ENCODE assay signal across 8 cellular contexts in the genomic region with DNA sequence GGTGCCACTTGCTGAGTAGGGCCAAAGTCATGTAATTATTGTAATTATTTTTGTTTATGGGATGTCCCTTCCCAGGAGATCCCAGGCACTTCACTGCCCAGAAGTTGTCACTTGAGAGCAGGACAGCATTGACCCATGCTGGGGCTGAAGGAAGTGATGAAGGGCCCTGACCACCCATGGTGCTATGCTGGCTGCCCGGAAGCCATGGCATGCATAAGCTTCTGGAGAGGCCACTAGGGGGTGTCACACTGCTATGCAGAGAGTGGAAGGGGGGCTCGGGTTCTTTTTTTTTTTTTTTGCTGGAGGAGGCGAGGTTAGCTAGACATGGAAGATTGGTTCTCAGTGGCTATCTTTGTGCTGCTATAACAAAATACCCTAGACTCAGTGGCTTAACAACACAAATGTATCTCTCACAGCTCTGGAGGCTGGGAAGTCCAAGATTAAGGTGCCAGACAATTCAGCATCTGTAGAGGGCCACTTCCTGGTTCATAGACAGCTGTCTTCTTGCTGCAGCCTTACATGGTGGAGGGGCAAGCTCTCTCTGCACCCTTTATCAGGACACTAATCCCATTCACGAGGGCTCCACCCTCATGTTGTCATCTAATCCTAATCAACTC.
DNase-seq lines count a peak whose midpoint lies in the region; ATAC-seq and TF ChIP-seq lines count a peak whose summit lies in the region.

No MANE protein-coding gene starts in this region.

- no peak overlapping the region for H3K9ac ChIP-seq in PC-3 (ENCODE audit: low read length)

- no peak overlapping the region for H3K4me3 Mint-ChIP-seq in GM23338

- no peak overlapping the region for H3K27ac Mint-ChIP-seq in GM23338

- WGBS in transverse colon (ENCODE audit: low coverage in 1 of 2), 2 donors: 78 to 100% methylated on average over 1 to 4 of the region's 4 CpGs
- 80 to 87% methylated on average over 4 of the region's 4 CpGs for WGBS in lower leg skin, 2 donors

- CTCF ChIA-PET in PC-3 (lab: Charles Lee): interaction anchor here (0.6 kb wide), 2 partner anchors 152 to 203 kb away, joined by 6 to 23 read pairs; no protein-coding TSS in a partner anchor

- DNase-seq in GM10266 (ENCODE audit: extremely low spot score) (peak; percentile 35), GM23338 (ENCODE audit: low spot score) (peak; percentile 88), PC-3 (peak; percentile 49), iPS-NIHi11 (ENCODE audit: low spot score) (peak; percentile 78), posterior cingulate gyrus (no peak), transverse colon (no peak), lower leg skin (ENCODE audit: low spot score in 2 of 2) (no peak)

- BruUV-seq in PC-3 (replicated peaks; lab: Mats Ljungman, UMichigan): no TSS peak

- H3K4me2 ChIP-seq in GM23338 (no peak overlapping the region), PC-3 (ENCODE audit: low read length) (no peak overlapping the region)

- H3K79me2 ChIP-seq in GM23338 (replicated peaks; ENCODE audit: insufficient read depth) (no peaks in the 10 kb centered on the region), PC-3 (ENCODE audit: low read length) (no peaks in the 10 kb centered on the region)

- peaks cover 4% of the 10 kb centered on the region for H3K27me3 Mint-ChIP-seq in GM23338 (ENCODE audit: insufficient read depth, low read depth, poor library complexity)

- no peak overlapping the region for H3K27ac ChIP-seq in GM23338 (ENCODE audit: low read depth)
- H3K27ac ChIP-seq in PC-3 (ENCODE audit: low read length): no peak overlapping the region
- no peak overlapping the region for H3K27ac ChIP-seq in transverse colon

- POLR2A ChIA-PET in PC-3 (lab: Charles Lee; ENCODE audit: unreplicated experiment): no interaction called here

- H3K9me3 ChIP-seq in PC-3 (ENCODE audit: low read length): no peaks in the 10 kb centered on the region
- H3K9me3 ChIP-seq in transverse colon: no peaks in the 10 kb centered on the region

- in situ Hi-C loops in transverse colon (cut with MboI; ENCODE audit: low pct_ligation_motif_present in 1 of 4, low pct_unique_long_range_greater_than_20kb in 1 of 4, low sequenced_read_pairs in 3 of 4): loop anchor here in 1 of 4 donors (25.0 kb wide), 1 partner anchor 111 kb away; no protein-coding TSS in a partner anchor

- no peak for TF ChIP-seq POLR2A in transverse colon (IDR thresholded peaks at IDR 0.05)
- TF ChIP-seq POLR2A in lower leg skin (IDR thresholded peaks at IDR 0.05): no peak

- H2AFZ ChIP-seq in GM23338 (no peak overlapping the region), PC-3 (ENCODE audit: low read length) (no peak overlapping the region)

- H3K36me3 Mint-ChIP-seq in GM23338 (ENCODE audit: low read depth): no peaks in the 10 kb centered on the region

- no peaks in the 10 kb centered on the region for H4K20me1 ChIP-seq in GM23338 (replicated peaks; ENCODE audit: insufficient read depth)
- H4K20me1 ChIP-seq in PC-3 (ENCODE audit: low read length): no peaks in the 10 kb centered on the region

- no peaks in the 10 kb centered on the region for H3K9me3 Mint-ChIP-seq in GM23338

- H3F3A ChIP-seq in GM23338 (replicated peaks; ENCODE audit: low read depth) (no peaks in the 10 kb centered on the region), PC-3 (ENCODE audit: low read length, unreplicated experiment) (no peaks in the 10 kb centered on the region)

- peak; percentile 55 for TF ChIP-seq CTCF in GM10266 (IDR thresholded peaks at IDR 0.05; ENCODE audit: control insufficient read depth, insufficient read depth, low read depth, missing control alignments)
- peak; percentile 80 to 81 for TF ChIP-seq CTCF in GM23338 (conservative IDR thresholded peaks at IDR 0.05; ENCODE audit: low read depth in 2 of 2)
- peak; percentile 84 for TF ChIP-seq CTCF in PC-3 (conservative IDR thresholded peaks at IDR 0.05; ENCODE audit: low read depth, low read length)
- no peak for TF ChIP-seq CTCF in transverse colon (IDR thresholded peaks at IDR 0.05)
- no peak for TF ChIP-seq CTCF in lower leg skin (IDR thresholded peaks at IDR 0.05)

- H3K4me3 ChIP-seq in GM23338: no peak overlapping the region
- no peak overlapping the region for H3K4me3 ChIP-seq in PC-3 (ENCODE audit: low read length)
- H3K4me3 ChIP-seq in transverse colon: no peak overlapping the region
- no peak overlapping the region for H3K4me3 ChIP-seq in lower leg skin (ENCODE audit: low read depth, poor library complexity, severe bottlenecking)

- ATAC-seq in GM23338: peak; percentile 84
- peak; percentile 81 for ATAC-seq in PC-3
- ATAC-seq in GM18907 (IDR thresholded peaks at IDR 0.05; ENCODE audit: unreplicated experiment): no peak

- intact Hi-C loops in PC-3 (cut with micrococcal nuclease) (no loop called here), posterior cingulate gyrus (cut with DNase I) (no loop called here), transverse colon (cut with DNase I; ENCODE audit: low total_unique reads) (no loop called here), lower leg skin (cut with DNase I; ENCODE audit: low total_unique reads) (no loop called here)

- no peaks in the 10 kb centered on the region for H3K36me3 ChIP-seq in GM23338 (ENCODE audit: insufficient read depth)
- H3K36me3 ChIP-seq in PC-3 (ENCODE audit: low read depth, low read length): no peaks in the 10 kb centered on the region
- no peaks in the 10 kb centered on the region for H3K36me3 ChIP-seq in transverse colon

- H3K27me3 ChIP-seq in GM23338 (ENCODE audit: insufficient read depth): no peaks in the 10 kb centered on the region
- no peaks in the 10 kb centered on the region for H3K27me3 ChIP-seq in PC-3 (ENCODE audit: low read length)
- no peaks in the 10 kb centered on the region for H3K27me3 ChIP-seq in transverse colon

- no peak for TF ChIP-seq EP300 in transverse colon (IDR thresholded peaks at IDR 0.05; ENCODE audit: low read depth)

- H3K9me2 ChIP-seq in GM23338 (ENCODE audit: insufficient read depth) (no peaks in the 10 kb centered on the region), PC-3 (replicated peaks; ENCODE audit: low read length) (no peaks in the 10 kb centered on the region)

- peaks cover 17% of the 10 kb centered on the region for H3K4me1 ChIP-seq in GM23338 (ENCODE audit: insufficient read depth)
- H3K4me1 ChIP-seq in PC-3 (ENCODE audit: insufficient read depth, low read length): no peaks in the 10 kb centered on the region
- no peaks in the 10 kb centered on the region for H3K4me1 ChIP-seq in transverse colon

- peaks cover 21% of the 10 kb centered on the region for H3K4me1 Mint-ChIP-seq in GM23338

TF ChIP-seq in GM23338, 12 proteins besides CTCF, POLR2A, EP300 and RAD21 (continues in another document):
- TF ChIP-seq JUNB (IDR thresholded peaks at IDR 0.05; ENCODE audit: unreplicated experiment): no peak
- TF ChIP-seq ZNF331 (CRISPR knock-in tag; IDR thresholded peaks at IDR 0.05; ENCODE audit: low read depth): no peak

Comparison
In these comparisons a context has a peak if more than half of its experiments do, and no peak if none do; other contexts are left out.
1. DNase-seq: peak in GM10266 (single experiment), GM23338 (single experiment), PC-3 (single experiment) and iPS-NIHi11 (single experiment); none in posterior cingulate gyrus (0 of 10), transverse colon (single experiment) and lower leg skin (0 of 2).
2. CTCF ChIP-seq: peak in GM10266 (single experiment), GM23338 (2 of 2) and PC-3 (single experiment); none in transverse colon (0 of 5) and lower leg skin (0 of 3).